Comparison of ENCODE assay signal across 11 cellular contexts in the genomic region with DNA sequence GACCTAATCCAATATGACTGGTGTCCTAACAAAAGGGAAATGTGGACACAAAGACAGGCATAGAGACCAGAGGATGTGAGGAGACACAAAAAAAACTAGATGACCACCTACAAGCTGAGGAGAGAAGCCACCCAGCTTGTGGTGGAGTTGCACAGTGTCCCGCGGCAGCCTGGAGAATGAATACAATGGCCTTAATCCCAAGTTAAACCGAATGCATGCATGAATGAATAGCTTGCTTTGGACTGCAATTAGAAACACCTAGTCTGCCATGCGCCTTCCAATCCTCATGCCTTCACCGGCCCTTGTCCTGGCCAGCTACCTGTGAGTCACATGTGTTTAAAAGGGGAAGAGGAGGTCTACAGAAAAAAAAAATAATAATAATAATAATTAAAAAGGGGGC.
"Had no signal": no experiment of that assay in that cellular context is flagged by ENCODE, and none has a peak within 500 bp of the region (broad histone marks: within the 10 kb centered on the region; RNA-seq: fewer than 3 reads in every experiment).

No MANE protein-coding gene starts in this region.

- H3K36me3 Mint-ChIP-seq: naive B cell; stimulated activated naive B cell treated with anti-CD40 and anti-IgM and Interleukin-4, amounts not matched to agents 10 μg/mL and 1 μg/mL and 100 μg/mL, for 72 hours; T-cell had no signal

- H3K9ac ChIP-seq: SK-N-SH had no signal

- H3K4me2 ChIP-seq: SK-N-SH had no signal

- H3K9me3 ChIP-seq: ascending aorta, esophagus squamous epithelium, neutrophil, SK-N-SH, tibial nerve had no signal

- H3K9me3 Mint-ChIP-seq: activated naive CD4-positive, alpha-beta T cell treated with anti-CD3 and anti-CD28 coated beads for 36 hours; activated T-helper 1 cell treated with anti-CD3 and anti-CD28 coated beads, Interleukin-12 subunit alpha, Interleukin-12 subunit beta, Interleukin-2, Interleukin-4 antibody, amounts not matched to agents 30 ng/mL and 10 ng/mL and 1 ng/mL, durations not matched to agents 14 hours and 24 hours and 36 hours; naive B cell; stimulated activated naive B cell treated with anti-CD40 and anti-IgM and Interleukin-4, amounts not matched to agents 10 μg/mL and 1 μg/mL and 100 μg/mL, for 72 hours; T-cell had no signal

- FAIRE-seq: endometrium had no signal

- H3K4me3 Mint-ChIP-seq: activated naive CD4-positive, alpha-beta T cell treated with anti-CD3 and anti-CD28 coated beads for 36 hours; activated T-helper 1 cell treated with anti-CD3 and anti-CD28 coated beads, Interleukin-12 subunit alpha, Interleukin-12 subunit beta, Interleukin-2, Interleukin-4 antibody, amounts not matched to agents 30 ng/mL and 10 ng/mL and 1 ng/mL, durations not matched to agents 14 hours and 24 hours and 36 hours; naive B cell; stimulated activated naive B cell treated with anti-CD40 and anti-IgM and Interleukin-4, amounts not matched to agents 10 μg/mL and 1 μg/mL and 100 μg/mL, for 72 hours; T-cell had no signal

- H3K27ac Mint-ChIP-seq: activated naive CD4-positive, alpha-beta T cell treated with anti-CD3 and anti-CD28 coated beads for 36 hours; activated T-helper 1 cell treated with anti-CD3 and anti-CD28 coated beads, Interleukin-12 subunit alpha, Interleukin-12 subunit beta, Interleukin-2, Interleukin-4 antibody, amounts not matched to agents 30 ng/mL and 10 ng/mL and 1 ng/mL, durations not matched to agents 14 hours and 24 hours and 36 hours; stimulated activated naive B cell treated with anti-CD40 and anti-IgM and Interleukin-4, amounts not matched to agents 10 μg/mL and 1 μg/mL and 100 μg/mL, for 72 hours; T-cell had no signal

- H3K4me3 ChIP-seq: ascending aorta, esophagus squamous epithelium, tibial nerve had no signal

- H3K27me3 ChIP-seq: ascending aorta, neutrophil had no signal

- H3K27ac ChIP-seq: ascending aorta, esophagus squamous epithelium, neutrophil, tibial nerve had no signal

- H3K4me1 ChIP-seq: ascending aorta had no signal

- H3K36me3 ChIP-seq: ascending aorta, esophagus squamous epithelium, neutrophil, tibial nerve had no signal

- DNase-seq: esophagus squamous epithelium had no signal
